Comparison of ENCODE assay signal across 8 cellular contexts in the genomic region with DNA sequence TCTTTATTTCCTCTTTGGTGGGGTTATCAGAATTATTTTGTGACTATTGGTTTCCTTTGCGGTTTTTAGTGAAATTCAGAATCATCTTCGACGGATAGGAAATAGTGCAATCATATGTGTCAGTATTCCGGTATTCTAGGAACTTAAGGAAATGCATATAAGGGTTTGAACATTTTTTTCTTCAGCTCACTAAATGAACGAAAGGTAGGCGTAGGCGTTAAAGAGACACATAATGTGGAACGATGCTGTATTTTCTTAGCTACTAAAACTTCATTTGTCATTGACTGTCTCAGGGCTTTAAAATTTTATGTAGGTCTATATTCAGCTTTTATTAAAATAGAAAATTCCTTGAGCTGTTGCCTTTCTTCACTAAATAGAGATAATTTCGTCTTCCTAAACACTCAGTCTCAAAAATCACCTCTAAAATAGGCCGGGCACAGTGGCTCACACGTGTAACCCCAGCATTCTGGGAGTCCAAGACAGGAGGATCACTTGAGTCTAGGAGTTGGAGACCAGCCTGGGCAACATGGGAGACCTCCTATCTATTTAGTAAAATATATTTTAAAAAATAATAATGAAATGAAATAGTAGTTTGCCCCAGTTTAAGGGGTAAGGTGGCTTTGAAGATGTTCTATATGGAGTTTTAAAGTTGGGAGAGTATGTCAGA. TPM values are rescaled to one million over a fixed set of nuclear protein-coding genes. Genes with fewer than 3 reads are reported as not detected.
A peak's percentile ranks its signal among the peaks of the same experiment; 100 is the strongest.
DNase-seq lines count a peak whose midpoint lies in the region; ATAC-seq, FAIRE-seq and TF ChIP-seq lines count a peak whose summit lies in the region.

No MANE protein-coding gene starts in this region.

- H3K4me3 Mint-ChIP-seq in endodermal cell: peak overlapping the region; percentile 98

- no peaks in the 10 kb centered on the region for H3K36me3 Mint-ChIP-seq in endodermal cell (ENCODE audit: low read depth)

- no peak overlapping the region for H3K4me2 ChIP-seq in SK-N-SH

- H3K4me1 ChIP-seq in RWPE2 (ENCODE audit: insufficient read depth, poor library complexity, severe bottlenecking) (peaks cover 6% of the 10 kb centered on the region), endodermal cell (ENCODE audit: control insufficient read depth, insufficient read depth, low read length) (no peaks in the 10 kb centered on the region), psoas muscle (peaks cover 30% of the 10 kb centered on the region), SK-N-SH (ENCODE audit: control insufficient read depth in 1 of 2, insufficient read depth in 2 of 2, low read depth in 1 of 2, low read length in 1 of 2) (no peaks in the 10 kb centered on the region; a peak in 2 of 4 replicates)

- H2AFZ ChIP-seq in SK-N-SH (ENCODE audit: low read depth): no peak overlapping the region

- intact Hi-C loops in psoas muscle (cut with DNase I): loop anchor here (5.0 kb wide), 1 partner anchor 71 kb away; no protein-coding TSS in a partner anchor

- H3K79me2 ChIP-seq in SK-N-SH (ENCODE audit: insufficient read depth): peaks cover 30% of the 10 kb centered on the region

- TF ChIP-seq EP300 in SK-N-SH (IDR thresholded peaks at IDR 0.05; ENCODE audit: borderline replicate concordance in 1 of 2, low read depth in 1 of 2, low read length in 1 of 2): no peak

- peaks cover 2% of the 10 kb centered on the region for H3K27me3 Mint-ChIP-seq in endodermal cell (ENCODE audit: insufficient read depth)

- WGBS in endodermal cell (ENCODE audit: insufficient coverage in 1 of 2, insufficient read length in 1 of 2), 2 experiments: 88 to 96% methylated on average over 5 to 11 of the region's 11 CpGs
- 71 to 72% (median 71%) methylated on average over 11 of the region's 11 CpGs for WGBS in psoas muscle, 3 donors
- 69% methylated on average over 11 of the region's 11 CpGs for WGBS in SK-N-SH (ENCODE audit: low lambda C conversion rate)

- CTCF ChIA-PET in SK-N-SH (lab: Yijun Ruan, JAX): interaction anchor here (1.5 to 2.5 kb wide), 2 partner anchors 17 to 72 kb away, joined by 6 to 16 read pairs; no protein-coding TSS in a partner anchor

- peak; percentile 86 for FAIRE-seq in GM12892 (lab: Jason Lieb, UNC)

- H3K4me1 Mint-ChIP-seq in endodermal cell: peaks cover 25% of the 10 kb centered on the region

- TF ChIP-seq POLR2A in GM12892 (IDR thresholded peaks at IDR 0.05; ENCODE audit: low read depth, low read length): no peak

- no peaks in the 10 kb centered on the region for H3K36me3 ChIP-seq in RWPE2 (ENCODE audit: low read depth)
- no peaks in the 10 kb centered on the region for H3K36me3 ChIP-seq in endodermal cell (ENCODE audit: control insufficient read depth, insufficient read depth, low read length)
- no peaks in the 10 kb centered on the region for H3K36me3 ChIP-seq in psoas muscle (ENCODE audit: insufficient read depth in 1 of 2, low read depth in 1 of 2)
- H3K36me3 ChIP-seq in SK-N-SH (replicated peaks in 1 of 2; ENCODE audit: control insufficient read depth in 1 of 2, insufficient read depth in 2 of 2, low read length in 1 of 2): no peaks in the 10 kb centered on the region

- H3K9ac ChIP-seq in endodermal cell (ENCODE audit: extremely low read depth, low read length, poor library complexity, severe bottlenecking) (no peak overlapping the region), SK-N-SH (no peak overlapping the region)

- peaks cover 13% of the 10 kb centered on the region for H4K20me1 ChIP-seq in SK-N-SH (ENCODE audit: insufficient read depth)

- TF ChIP-seq RAD21 in SK-N-SH (IDR thresholded peaks at IDR 0.05; ENCODE audit: low read length): no peak

- peak overlapping the region; percentile 99 for H3K27ac Mint-ChIP-seq in endodermal cell

- ATAC-seq in RWPE2 (ENCODE audit: low read depth) (no peak), psoas muscle (no peak), HG03025 (IDR thresholded peaks at IDR 0.05; ENCODE audit: low FRiP score, unreplicated experiment) (no peak)

- peaks cover 9% of the 10 kb centered on the region for H3F3A ChIP-seq in SK-N-SH (replicated peaks; ENCODE audit: insufficient read depth)

- POLR2A ChIA-PET in SK-N-SH (lab: Yijun Ruan, JAX): no interaction called here

- H3K27me3 ChIP-seq in RWPE2 (ENCODE audit: insufficient read depth, poor library complexity, severe bottlenecking): no peaks in the 10 kb centered on the region
- no peaks in the 10 kb centered on the region for H3K27me3 ChIP-seq in endodermal cell (ENCODE audit: control insufficient read depth, insufficient read depth, low read length, poor library complexity, severe bottlenecking)
- H3K27me3 ChIP-seq in psoas muscle (ENCODE audit: insufficient read depth in 3 of 3, low read length in 2 of 3): no peaks in the 10 kb centered on the region
- 0 out of 2 replicates have a peak, but pooled peaks cover 7% of the 10 kb centered on the region for H3K27me3 ChIP-seq in SK-N-SH (ENCODE audit: insufficient read depth)

- H3K9me2 ChIP-seq in SK-N-SH: no peaks in the 10 kb centered on the region

- no peaks in the 10 kb centered on the region for H3K9me3 Mint-ChIP-seq in endodermal cell

- no peaks in the 10 kb centered on the region for H3K9me3 ChIP-seq in RWPE2 (ENCODE audit: severe bottlenecking)
- no peaks in the 10 kb centered on the region for H3K9me3 ChIP-seq in endodermal cell (ENCODE audit: control insufficient read depth, low read length)
- no peaks in the 10 kb centered on the region for H3K9me3 ChIP-seq in psoas muscle
- no peaks in the 10 kb centered on the region for H3K9me3 ChIP-seq in SK-N-SH

- no peak overlapping the region for H3K4me3 ChIP-seq in RWPE2 (ENCODE audit: severe bottlenecking)
- H3K4me3 ChIP-seq in endodermal cell (ENCODE audit: low read length): peak overlapping the region; percentile 99
- H3K4me3 ChIP-seq in psoas muscle: peak overlapping the region; percentile 96
- no peak overlapping the region for H3K4me3 ChIP-seq in SK-N-SH (ENCODE audit: low read depth in 2 of 2, low read length in 1 of 2)

- no peak for DNase-seq in GM12892 (ENCODE audit: insufficient read length)
- DNase-seq in RWPE2 (ENCODE audit: low spot score): no peak
- DNase-seq in endodermal cell: no peak
- DNase-seq in psoas muscle: no peak
- no peak for DNase-seq in NCI-H1694 treated with DMSO at 0.1 percent for 48 hours (lab: John Stamatoyannopoulos, UW)
- no peak for DNase-seq in SK-N-SH
- no peak for DNase-seq in stimulated activated CD8-positive, alpha-beta memory T cell treated with anti-CD3 and anti-CD28 coated beads, Interleukin-4, amount 100 ng/mL, for 48 hours

- peak overlapping the region; percentile 72 for H3K27ac ChIP-seq in RWPE2 (ENCODE audit: poor library complexity, severe bottlenecking)
- peak overlapping the region; percentile 30 for H3K27ac ChIP-seq in endodermal cell (ENCODE audit: low read depth, low read length)
- H3K27ac ChIP-seq in psoas muscle: peak overlapping the region; percentile 95
- no peak overlapping the region for H3K27ac ChIP-seq in SK-N-SH (ENCODE audit: low read depth in 2 of 2, low read length in 1 of 2)

- no peak for TF ChIP-seq CTCF in RWPE2 (IDR thresholded peaks at IDR 0.05; ENCODE audit: poor library complexity, severe bottlenecking)
- no peak for TF ChIP-seq CTCF in endodermal cell (conservative IDR thresholded peaks at IDR 0.05)
- TF ChIP-seq CTCF in psoas muscle (IDR thresholded peaks at IDR 0.05): no peak
- no peak for TF ChIP-seq CTCF in SK-N-SH (IDR thresholded peaks at IDR 0.05)

TF ChIP-seq in SK-N-SH, 30 proteins besides CTCF, POLR2A, EP300 and RAD21 (continues in another document):
- TF ChIP-seq GABPA (IDR thresholded peaks at IDR 0.05; ENCODE audit: low read depth) (no peak), RCOR1 (IDR thresholded peaks at IDR 0.05; ENCODE audit: low read length) (no peak), FOXM1 (IDR thresholded peaks at IDR 0.05; ENCODE audit: low read depth) (no peak), CHD2 (IDR thresholded peaks at IDR 0.05; ENCODE audit: low read length, partially characterized antibody) (no peak), TCF12 (IDR thresholded peaks at IDR 0.05) (no peak), FOXJ3 (CRISPR knock-in tag; IDR thresholded peaks at IDR 0.05) (no peak), TAF1 (IDR thresholded peaks at IDR 0.05; ENCODE audit: borderline replicate concordance, low read depth, low read length) (no peak), YY1 (IDR thresholded peaks at IDR 0.05; ENCODE audit: low read depth) (no peak), ELF1 (IDR thresholded peaks at IDR 0.05) (no peak), MEF2A (IDR thresholded peaks at IDR 0.05; ENCODE audit: borderline replicate concordance, low read depth) (no peak), POLR2AphosphoS5 (IDR thresholded peaks at IDR 0.05; ENCODE audit: low read depth, low read length) (no peak)
- TF ChIP-seq, protein P1, sequence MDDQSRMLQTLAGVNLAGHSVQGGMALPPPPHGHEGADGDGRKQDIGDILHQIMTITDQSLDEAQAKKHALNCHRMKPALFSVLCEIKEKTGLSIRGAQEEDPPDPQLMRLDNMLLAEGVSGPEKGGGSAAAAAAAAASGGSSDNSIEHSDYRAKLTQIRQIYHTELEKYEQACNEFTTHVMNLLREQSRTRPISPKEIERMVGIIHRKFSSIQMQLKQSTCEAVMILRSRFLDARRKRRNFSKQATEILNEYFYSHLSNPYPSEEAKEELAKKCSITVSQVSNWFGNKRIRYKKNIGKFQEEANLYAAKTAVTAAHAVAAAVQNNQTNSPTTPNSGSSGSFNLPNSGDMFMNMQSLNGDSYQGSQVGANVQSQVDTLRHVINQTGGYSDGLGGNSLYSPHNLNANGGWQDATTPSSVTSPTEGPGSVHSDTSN (IDR thresholded peaks at IDR 0.05): no peak
- TF ChIP-seq, protein P2, sequence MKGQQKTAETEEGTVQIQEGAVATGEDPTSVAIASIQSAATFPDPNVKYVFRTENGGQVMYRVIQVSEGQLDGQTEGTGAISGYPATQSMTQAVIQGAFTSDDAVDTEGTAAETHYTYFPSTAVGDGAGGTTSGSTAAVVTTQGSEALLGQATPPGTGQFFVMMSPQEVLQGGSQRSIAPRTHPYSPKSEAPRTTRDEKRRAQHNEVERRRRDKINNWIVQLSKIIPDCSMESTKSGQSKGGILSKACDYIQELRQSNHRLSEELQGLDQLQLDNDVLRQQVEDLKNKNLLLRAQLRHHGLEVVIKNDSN (IDR thresholded peaks at IDR 0.05; ENCODE audit: borderline replicate concordance, low read depth): no peak

RNA-seq across cellular contexts. Expression of a gene that starts 1.5 kb away (rescaled TPM):
- 2.4 TPM for polyA plus RNA-seq in GM12892 (2012; ENCODE audit: missing spikeins)
- total RNA-seq in endodermal cell (10 to 100 TPM; 62.8 to 78.8 TPM), psoas muscle (10 to 100 TPM; 12.2 to 29.5 (median 18.3) TPM)
- polyA plus RNA-seq in endodermal cell (2013, experiment 1 of 2): 53.9 TPM
- 53.8 TPM for polyA plus RNA-seq in endodermal cell (2013, experiment 2 of 2)
- polyA plus RNA-seq in psoas muscle (10 to 100 TPM in 2 of 3 donors, 1 to 10 TPM in 1; 8.7 to 14.6 (median 10.7) TPM), SK-N-SH (2012; rRNA removed) (6.7 and 7.9 TPM in 2 replicates)
- polyA plus RNA-seq in SK-N-SH (2012; cell fraction: cytosol; rRNA removed): 11.0 and 11.8 TPM in 2 replicates
- polyA plus RNA-seq in SK-N-SH (2012; cell fraction: nucleus; rRNA removed): 7.0 and 7.1 TPM in 2 replicates

Comparison
In these comparisons a context has a peak if more than half of its experiments do, and no peak if none do; other contexts are left out.
1. H3K27ac ChIP-seq: peak in RWPE2 (single experiment), endodermal cell (single experiment) and psoas muscle (single experiment); none in SK-N-SH (0 of 2).
2. H3K4me3 ChIP-seq: peak in endodermal cell (single experiment) and psoas muscle (single experiment); none in RWPE2 (single experiment) and SK-N-SH (0 of 2).